In genomic region chr12:108649126-108649525, GRCh38 we compare ENCODE assay signal across 2 cellular contexts.
TF ChIP-seq lines count a peak whose summit lies in the region.

No MANE protein-coding gene starts in this region.

TF ChIP-seq in SK-N-SH, 30 proteins besides CTCF, POLR2A, EP300 and RAD21:
- TF ChIP-seq JUND (IDR thresholded peaks at IDR 0.05): peak; percentile 59
- 0 out of 2 replicates have a peak, but pooled peaks have one; percentile 19 for TF ChIP-seq FOXM1 (IDR thresholded peaks at IDR 0.05; ENCODE audit: low read depth)
- TF ChIP-seq MEF2A (IDR thresholded peaks at IDR 0.05; ENCODE audit: borderline replicate concordance, low read depth): no peak
- TF ChIP-seq YY1 (IDR thresholded peaks at IDR 0.05; ENCODE audit: low read depth): no peak
- peak; percentile 80 for TF ChIP-seq PBX3 (IDR thresholded peaks at IDR 0.05)
- no peak for TF ChIP-seq RCOR1 (IDR thresholded peaks at IDR 0.05; ENCODE audit: low read length)
- TF ChIP-seq SMC3 (IDR thresholded peaks at IDR 0.05; ENCODE audit: low read depth, low read length): no peak
- TF ChIP-seq TCF12 (IDR thresholded peaks at IDR 0.05): peak; percentile 59
- TF ChIP-seq NFIC (IDR thresholded peaks at IDR 0.05; ENCODE audit: borderline replicate concordance): 0 out of 2 replicates have a peak, but pooled peaks have one; percentile 59
- TF ChIP-seq NRF1 (IDR thresholded peaks at IDR 0.05; ENCODE audit: low read depth, low read length): no peak
- no peak for TF ChIP-seq GATA2 (CRISPR knock-in tag; IDR thresholded peaks at IDR 0.05)

TF ChIP-seq in endothelial cell of umbilical vein, 7 proteins besides CTCF, POLR2A, EP300 and RAD21:
- no peak for TF ChIP-seq MYC (IDR thresholded peaks at IDR 0.05; ENCODE audit: low read depth, low read length)
- peak; percentile 8 for TF ChIP-seq JUN (IDR thresholded peaks at IDR 0.05; ENCODE audit: borderline replicate concordance, insufficient read depth, insufficient read length, low read depth)
